In the genomic region with DNA sequence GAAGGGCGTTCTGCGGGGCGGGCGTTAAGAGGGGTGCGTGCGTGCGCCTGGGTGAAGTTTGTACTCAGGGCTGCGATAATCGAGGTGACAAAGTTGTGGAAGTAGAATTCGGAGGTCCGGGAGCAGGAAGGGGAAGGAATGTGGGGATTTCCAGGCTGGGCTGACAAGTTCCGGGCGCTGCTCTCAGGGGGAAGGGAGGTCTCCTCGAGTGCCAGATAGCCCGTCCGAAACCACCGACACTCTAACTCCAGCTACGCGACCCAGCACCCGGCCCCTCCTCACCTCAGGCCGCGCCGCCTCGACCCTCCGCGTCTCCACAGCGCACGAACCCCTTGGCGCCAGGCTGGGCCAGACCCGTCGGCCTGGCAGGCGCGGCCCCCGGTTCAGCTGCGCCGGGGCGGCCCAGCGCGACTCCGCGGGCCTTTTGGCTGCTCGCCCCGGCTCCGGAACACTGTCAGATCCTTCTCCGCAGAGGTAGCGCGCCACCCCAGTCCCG, we compare ENCODE assay signal across 7 cellular contexts. TPM values are rescaled to one million over a fixed set of nuclear protein-coding genes. Genes with fewer than 3 reads are reported as not detected.
A peak's percentile ranks its signal among the peaks of the same experiment; 100 is the strongest.
DNase-seq lines count a peak whose midpoint lies in the region; ATAC-seq, FAIRE-seq and TF ChIP-seq lines count a peak whose summit lies in the region.

IL6ST (minus strand) TSS at position 462 of the 496 bp plus-strand sequence. CDS start 18,685 bp downstream, outside the sequence.

- intact Hi-C loops in IMR-90 (cut with micrococcal nuclease): loop anchor here (2.0 to 5.0 kb wide), 2 partner anchors 183 to 264 kb away; no protein-coding TSS in a partner anchor
- intact Hi-C loops in natural killer cell (cut with micrococcal nuclease): loop anchor here (10.0 kb wide), 2 partner anchors 460 to 1180 kb away; partner anchors contain the start of genes GPBP1 and PLPP1

- H3K9me3 Mint-ChIP-seq in activated T-cell treated with anti-CD3 and anti-CD28 coated beads, Interleukin-2, amount 50 U/mL, for 24 hours: peaks cover 3% of the 10 kb centered on the region
- H3K9me3 Mint-ChIP-seq in natural killer cell: no peaks in the 10 kb centered on the region

- peak within 1 kb of the TSS; percentile 99 for H3K23ac ChIP-seq in IMR-90 (ENCODE audit: low read depth, low read length)

- no peak for FAIRE-seq in D721Med (lab: Jason Lieb, UNC)

- no peaks in the 10 kb centered on the region for H3K36me3 ChIP-seq in IMR-90 (ENCODE audit: control insufficient read depth, insufficient read depth, low read length)

- H3K27me3 ChIP-seq in IMR-90 (ENCODE audit: control insufficient read depth, insufficient read depth, low read length): no peaks in the 10 kb centered on the region

- peak within 1 kb of the TSS; percentile 83 for H4K5ac ChIP-seq in IMR-90 (ENCODE audit: low read depth, low read length)

- H2AFZ ChIP-seq in IMR-90 (replicated peaks; ENCODE audit: low read length, poor library complexity): peak within 1 kb of the TSS; percentile 93

- TF ChIP-seq RAD21 in IMR-90 (IDR thresholded peaks at IDR 0.05; ENCODE audit: low read length): no peak; the same call in 1 of the 2 replicates

- H3K9ac ChIP-seq in IMR-90 (ENCODE audit: low read depth, low read length): peak within 1 kb of the TSS; percentile 98

- CTCF ChIA-PET in IMR-90 (lab: Yijun Ruan, JAX): no interaction called here

- peak within 1 kb of the TSS; percentile 99 for H3K56ac ChIP-seq in IMR-90 (ENCODE audit: extremely low read depth, insufficient read depth, low read length)

- POLR2A ChIA-PET in IMR-90 (lab: Charles Lee; ENCODE audit: unreplicated experiment): interaction anchor here (0.6 to 1.0 kb wide), 3 partner anchors 25 to 194 kb away, joined by 3 read pairs; no protein-coding TSS in a partner anchor

- H2AK9ac ChIP-seq in IMR-90 (replicated peaks; ENCODE audit: low read depth, low read length, poor library complexity): peak within 1 kb of the TSS; percentile 98

- H3K4me3 ChIP-seq in GM12864 (ENCODE audit: low read depth, low read length) (peak within 1 kb of the TSS; percentile 99), IMR-90 (ENCODE audit: insufficient read depth, low read depth, low read length) (peak within 1 kb of the TSS; percentile 89), fibroblast of mammary gland (ENCODE audit: control insufficient read depth, low read depth, low read length) (peak within 1 kb of the TSS; percentile 83)

- H4K8ac ChIP-seq in IMR-90 (ENCODE audit: low read depth in 2 of 2, low read length in 2 of 2): peak within 1 kb of the TSS; percentile 90 to 93

- H3K9me1 ChIP-seq in IMR-90 (ENCODE audit: insufficient read depth, low read length): 0 out of 2 replicates have a peak, but pooled peaks cover 2% of the 10 kb centered on the region

- peak within 1 kb of the TSS; percentile 99 for H3K14ac ChIP-seq in IMR-90 (replicated peaks; ENCODE audit: low read depth, low read length)

- peak within 1 kb of the TSS; percentile 100 for H3K27ac ChIP-seq in IMR-90 (ENCODE audit: insufficient read depth, low read length)

- TF ChIP-seq POLR2A in IMR-90 (IDR thresholded peaks at IDR 0.05; ENCODE audit: low read depth, low read length): peak; percentile 95

- H2BK5ac ChIP-seq in IMR-90 (ENCODE audit: low read depth, low read length, poor library complexity, severe bottlenecking): peak within 1 kb of the TSS; percentile 96

- dilution Hi-C loops in IMR-90 (cut with HindIII; ENCODE audit: low sequenced_read_pairs, unreplicated experiment): no loop called here

- peak within 1 kb of the TSS; percentile 96 for H3K4me3 Mint-ChIP-seq in activated T-cell treated with anti-CD3 and anti-CD28 coated beads, Interleukin-2, amount 50 U/mL, for 24 hours
- H3K4me3 Mint-ChIP-seq in natural killer cell: peak within 1 kb of the TSS; percentile 99

- H3K4me2 ChIP-seq in IMR-90 (ENCODE audit: low read depth, low read length): peak within 1 kb of the TSS; percentile 89

- H3K79me1 ChIP-seq in IMR-90 (ENCODE audit: low read depth in 1 of 2, low read length in 2 of 2): peaks cover 13 to 45% of the 10 kb centered on the region in 2 experiments

- H3K4me1 Mint-ChIP-seq in activated T-cell treated with anti-CD3 and anti-CD28 coated beads, Interleukin-2, amount 50 U/mL, for 24 hours (ENCODE audit: low read depth): peaks cover 65% of the 10 kb centered on the region
- peaks cover 29 to 47% of the 10 kb centered on the region in 2 donors for H3K4me1 Mint-ChIP-seq in natural killer cell

- in situ Hi-C loops in IMR-90 (cut with MboI; ENCODE audit: low sequenced_read_pairs): loop anchor here (5.0 kb wide), 1 partner anchor 203 kb away; no protein-coding TSS in a partner anchor

- BruUV-seq in IMR-90 (replicated peaks; lab: Mats Ljungman, UMichigan): no TSS peak

- H3K27ac Mint-ChIP-seq in activated T-cell treated with anti-CD3 and anti-CD28 coated beads, Interleukin-2, amount 50 U/mL, for 24 hours: peak within 1 kb of the TSS; percentile 99
- H3K27ac Mint-ChIP-seq in natural killer cell: peak within 1 kb of the TSS; percentile 92 to 96

- H4K91ac ChIP-seq in IMR-90 (ENCODE audit: insufficient read depth, low read depth, low read length): peak within 1 kb of the TSS; percentile 95

- H3K9me3 ChIP-seq in IMR-90 (ENCODE audit: control insufficient read depth, insufficient read depth, low read length): no peaks in the 10 kb centered on the region

- H2BK15ac ChIP-seq in IMR-90 (ENCODE audit: low read depth, low read length): peak within 1 kb of the TSS; percentile 51; the same call in 2 of the 3 replicates

- peak within 1 kb of the TSS; percentile 94 for H3K4ac ChIP-seq in IMR-90 (ENCODE audit: low read depth, low read length)

- H3K4me1 ChIP-seq in IMR-90 (ENCODE audit: control insufficient read depth, insufficient read depth, low read length): peaks cover 5% of the 10 kb centered on the region; the same call in 1 of the 2 replicates

- WGBS in IMR-90 (ENCODE audit: extremely low coverage in 2 of 2, insufficient read length in 1 of 2), 2 experiments: 1% methylated on average over 13 of the region's 48 CpGs; no CpG with 5 or more reads in 1 of the 2 experiments

- peak within 1 kb of the TSS; percentile 89 for H3K18ac ChIP-seq in IMR-90 (ENCODE audit: low read depth, low read length)

- peak; percentile 41 for ATAC-seq in GM21529 (IDR thresholded peaks at IDR 0.05; ENCODE audit: unreplicated experiment)
- peak; percentile 36 for ATAC-seq in IMR-90 (ENCODE audit: low read depth)
- peak; percentile 16 to 33 (median 24) for ATAC-seq in natural killer cell

- peak within 1 kb of the TSS; percentile 69 for H2BK20ac ChIP-seq in IMR-90 (ENCODE audit: low read depth, low read length)

- H3K36me3 Mint-ChIP-seq in activated T-cell treated with anti-CD3 and anti-CD28 coated beads, Interleukin-2, amount 50 U/mL, for 24 hours (ENCODE audit: low read depth): peaks cover 49% of the 10 kb centered on the region
- H3K36me3 Mint-ChIP-seq in natural killer cell: peaks cover 6% of the 10 kb centered on the region

- peaks cover 31% of the 10 kb centered on the region for H4K20me1 ChIP-seq in IMR-90 (ENCODE audit: insufficient read depth, low read length)

- no peak for TF ChIP-seq CTCF in GM12864 (IDR thresholded peaks at IDR 0.05; ENCODE audit: low read depth, low read length, missing control alignments)
- no peak for TF ChIP-seq CTCF in IMR-90 (conservative IDR thresholded peaks at IDR 0.05; ENCODE audit: low read depth, low read length)
- TF ChIP-seq CTCF in fibroblast of mammary gland (conservative IDR thresholded peaks at IDR 0.05; ENCODE audit: control insufficient read depth, insufficient read depth, low read depth, low read length): no peak
- TF ChIP-seq CTCF in natural killer cell (IDR thresholded peaks at IDR 0.05): no peak
- no peak for TF ChIP-seq CTCF in D721Med (IDR thresholded peaks at IDR 0.05; ENCODE audit: insufficient read depth, missing control alignments)

- H3K27me3 Mint-ChIP-seq in activated T-cell treated with anti-CD3 and anti-CD28 coated beads, Interleukin-2, amount 50 U/mL, for 24 hours: no peaks in the 10 kb centered on the region
- H3K27me3 Mint-ChIP-seq in natural killer cell (ENCODE audit: low read depth in 2 of 2): no peaks in the 10 kb centered on the region

- H2AK5ac ChIP-seq in IMR-90 (ENCODE audit: low read depth, low read length): peak within 1 kb of the TSS; percentile 95

- DNase-seq in GM12864 (ENCODE audit: low read depth) (no peak), IMR-90 (peak; percentile 93), fibroblast of mammary gland (ENCODE audit: low read depth) (peak; percentile 63), natural killer cell (no peak), D721Med (ENCODE audit: insufficient read length, low spot score) (no peak)
- no peak for DNase-seq in activated T-cell treated with anti-CD3 and anti-CD28 coated beads, Interleukin-2, amount 50 U/mL, for 24 hours

- H2BK120ac ChIP-seq in IMR-90 (ENCODE audit: low read depth, low read length): peak within 1 kb of the TSS; percentile 87

TF ChIP-seq in IMR-90, 13 proteins besides CTCF, POLR2A, EP300 and RAD21:
- peak; percentile 43; the same call in 1 of the 2 replicates for TF ChIP-seq BHLHE40 (IDR thresholded peaks at IDR 0.05; ENCODE audit: low read depth, low read length)
- TF ChIP-seq CEBPB (IDR thresholded peaks at IDR 0.05; ENCODE audit: low read depth, low read length): no peak
- peak; percentile 43 for TF ChIP-seq MXI1 (IDR thresholded peaks at IDR 0.05; ENCODE audit: borderline replicate concordance, low read depth, low read length)
- no peak for TF ChIP-seq MAZ (IDR thresholded peaks at IDR 0.05; ENCODE audit: borderline replicate concordance, low read depth, low read length)
- TF ChIP-seq CHD1 (IDR thresholded peaks at IDR 0.05; ENCODE audit: low read depth, low read length): peak; percentile 59; the same call in 1 of the 2 replicates

RNA-seq across cellular contexts. Expression of gene IL6ST, which starts in this region (rescaled TPM):
- total RNA-seq in IMR-90 (2012; rRNA removed) (506 and 533 TPM in 2 replicates), natural killer cell (10 to 100 TPM; 48.5 to 73.0 (median 53.8) TPM)
- polyA plus RNA-seq in IMR-90 (2012; rRNA removed): 90.6 and 93.1 TPM in 2 replicates
- polyA plus RNA-seq in IMR-90 (2012; cell fraction: cytosol; rRNA removed): 8.4 and 8.7 TPM in 2 replicates
- polyA plus RNA-seq in IMR-90 (2012; cell fraction: nucleus; rRNA removed; ENCODE audit: low replicate concordance): 3.7 and 44.6 TPM in 2 replicates

Comparison
In these comparisons a context has a peak if more than half of its experiments do, and no peak if none do; other contexts are left out.
1. DNase-seq: peak in IMR-90 (single experiment) and fibroblast of mammary gland (single experiment); none in GM12864 (single experiment), activated T-cell treated with anti-CD3 and anti-CD28 coated beads, Interleukin-2, amount 50 U/mL, for 24 hours (single experiment), natural killer cell (single experiment) and D721Med (single experiment).
2. Peak in every context shown above with its lines, with median percentiles within 50 percentile points of each other: H3K4me3 ChIP-seq and ATAC-seq.